In genomic region chr15:43769584-43770228, GRCh38 we compare ENCODE assay signal across 8 cellular contexts. TPM values are rescaled to one million over a fixed set of nuclear protein-coding genes. Genes with fewer than 3 reads are reported as not detected.
DNase-seq lines count a peak whose midpoint lies in the region; ATAC-seq and TF ChIP-seq lines count a peak whose summit lies in the region.

No MANE protein-coding gene starts in this region.

- H3K79me2 ChIP-seq in DND-41 (ENCODE audit: insufficient read depth, low read length) (no peaks in the 10 kb centered on the region), KMS-11 (ENCODE audit: insufficient read depth, low read depth) (no peaks in the 10 kb centered on the region)

- TF ChIP-seq CTCF in DND-41 (IDR thresholded peaks at IDR 0.05; ENCODE audit: borderline replicate concordance, extremely low read depth, low read length, poor library complexity, severe bottlenecking) = peak; percentile 79
- peak; percentile 84 for TF ChIP-seq CTCF in KMS-11 (conservative IDR thresholded peaks at IDR 0.05; ENCODE audit: low read depth, low read length)

- H4K20me1 ChIP-seq in DND-41 (ENCODE audit: insufficient read depth, low read length) (no peaks in the 10 kb centered on the region), KMS-11 (ENCODE audit: insufficient read depth) (0 out of 2 replicates have a peak, but pooled peaks cover 3% of the 10 kb centered on the region)

- H3K27me3 Mint-ChIP-seq in immature natural killer cell (ENCODE audit: low read depth in 3 of 3) = peaks cover 3 to 12% (median 3%) of the 10 kb centered on the region in 3 donors

- H3K27me3 ChIP-seq in DND-41 (ENCODE audit: insufficient read depth, low read length, poor library complexity) = no peaks in the 10 kb centered on the region
- no peaks in the 10 kb centered on the region for H3K27me3 ChIP-seq in KMS-11 (ENCODE audit: insufficient read depth, low read depth)

- H3K4me1 Mint-ChIP-seq in immature natural killer cell = peaks cover 2 to 8% of the 10 kb centered on the region in 2 donors

- peak; percentile 62 for DNase-seq in DND-41
- DNase-seq in SW480 (ENCODE audit: low spot score) = peak; percentile 31
- peak; percentile 77 for DNase-seq in astrocyte of the hippocampus (ENCODE audit: low read depth, low spot score)
- DNase-seq in immature natural killer cell = peak; percentile 49 to 56 (median 50)
- peak; percentile 74 to 75 for DNase-seq in stimulated activated CD4-positive, alpha-beta T cell treated with anti-CD3 and anti-CD28 coated beads, Interleukin-2, amount 100 ng/mL, for 24 hours

- H3K27ac ChIP-seq in DND-41 (ENCODE audit: low read length) (no peak overlapping the region), KMS-11 (no peak overlapping the region)

- H3K4me3 ChIP-seq in DND-41 (ENCODE audit: low read depth in 1 of 2, low read length in 2 of 2) (no peak overlapping the region), KMS-11 (IDR thresholded peaks at IDR 0.05; ENCODE audit: insufficient read depth, low read depth, low read length) (no peak overlapping the region)

- no peaks in the 10 kb centered on the region for H3K4me1 ChIP-seq in DND-41 (ENCODE audit: insufficient read depth, low read length)
- H3K4me1 ChIP-seq in KMS-11 (ENCODE audit: low read depth, poor library complexity, severe bottlenecking) = no peaks in the 10 kb centered on the region

- H3K27ac Mint-ChIP-seq in immature natural killer cell = peak overlapping the region in 5 of 6 donors; percentile 18 to 76 (median 74)

- H3K36me3 ChIP-seq in DND-41 (ENCODE audit: insufficient read depth, low read length) (peaks cover 79% of the 10 kb centered on the region), KMS-11 (ENCODE audit: insufficient read depth) (peaks cover 19% of the 10 kb centered on the region; the same call in 1 of the 2 replicates)

- no peaks in the 10 kb centered on the region for H3K9me3 Mint-ChIP-seq in immature natural killer cell

- H3K4me3 Mint-ChIP-seq in immature natural killer cell = no peak overlapping the region

- H3K4me2 ChIP-seq in DND-41 (ENCODE audit: insufficient read depth, low read length) (no peak overlapping the region), KMS-11 (no peak overlapping the region)

- ATAC-seq in DND-41 (ENCODE audit: insufficient read depth, low read depth) (peak; percentile 76), GM21825 (IDR thresholded peaks at IDR 0.05; ENCODE audit: unreplicated experiment) (no peak), HG03159 (IDR thresholded peaks at IDR 0.05; ENCODE audit: unreplicated experiment) (no peak)

- H3K9ac ChIP-seq in DND-41 (ENCODE audit: low read depth, low read length) = no peak overlapping the region
- no peak overlapping the region for H3K9ac ChIP-seq in KMS-11

- H2AFZ ChIP-seq in DND-41 (ENCODE audit: low read depth, low read length) = no peak overlapping the region
- no peak overlapping the region for H2AFZ ChIP-seq in KMS-11 (ENCODE audit: low read depth)

- no peaks in the 10 kb centered on the region for H3K9me3 ChIP-seq in DND-41 (ENCODE audit: insufficient read depth, low read length, severe bottlenecking)

- H3K36me3 Mint-ChIP-seq in immature natural killer cell = peaks cover 10 to 58% (median 36%) of the 10 kb centered on the region in 3 donors

RNA-seq across cellular contexts. Expression of gene ELL3, which starts 7.1 kb away (rescaled TPM):
- polyA plus RNA-seq in immature natural killer cell = 1 to 10 TPM in 1 of 3 donors, under 1 TPM in 1, not detected in 1; 0.78 to 1.4 TPM

RNA-seq across cellular contexts. Expression of gene SERF2, which starts 22.4 kb away (rescaled TPM):
- polyA plus RNA-seq in immature natural killer cell = 1,000 to 10,000 TPM; 1,924 to 3,752 (median 2,420) TPM

RNA-seq across cellular contexts. Expression of gene PDIA3, which starts 23.5 kb away (rescaled TPM):
- polyA plus RNA-seq in immature natural killer cell = 100 to 1,000 TPM; 394 to 690 (median 654) TPM

RNA-seq across cellular contexts. Expression of gene SERINC4, which starts 30.3 kb away (rescaled TPM):
- 1 to 10 TPM in 2 of 3 donors, under 1 TPM in 1; 0.72 to 3.4 (median 1.3) TPM for polyA plus RNA-seq in immature natural killer cell

RNA-seq across cellular contexts. Expression of gene HYPK, which starts 30.7 kb away (rescaled TPM):
- polyA plus RNA-seq in immature natural killer cell = 10 to 100 TPM in 2 of 3 donors, 1 to 10 TPM in 1; 4.1 to 20.3 (median 10.0) TPM
